10 cellular contexts compared by ENCODE assay signal in the genomic region with DNA sequence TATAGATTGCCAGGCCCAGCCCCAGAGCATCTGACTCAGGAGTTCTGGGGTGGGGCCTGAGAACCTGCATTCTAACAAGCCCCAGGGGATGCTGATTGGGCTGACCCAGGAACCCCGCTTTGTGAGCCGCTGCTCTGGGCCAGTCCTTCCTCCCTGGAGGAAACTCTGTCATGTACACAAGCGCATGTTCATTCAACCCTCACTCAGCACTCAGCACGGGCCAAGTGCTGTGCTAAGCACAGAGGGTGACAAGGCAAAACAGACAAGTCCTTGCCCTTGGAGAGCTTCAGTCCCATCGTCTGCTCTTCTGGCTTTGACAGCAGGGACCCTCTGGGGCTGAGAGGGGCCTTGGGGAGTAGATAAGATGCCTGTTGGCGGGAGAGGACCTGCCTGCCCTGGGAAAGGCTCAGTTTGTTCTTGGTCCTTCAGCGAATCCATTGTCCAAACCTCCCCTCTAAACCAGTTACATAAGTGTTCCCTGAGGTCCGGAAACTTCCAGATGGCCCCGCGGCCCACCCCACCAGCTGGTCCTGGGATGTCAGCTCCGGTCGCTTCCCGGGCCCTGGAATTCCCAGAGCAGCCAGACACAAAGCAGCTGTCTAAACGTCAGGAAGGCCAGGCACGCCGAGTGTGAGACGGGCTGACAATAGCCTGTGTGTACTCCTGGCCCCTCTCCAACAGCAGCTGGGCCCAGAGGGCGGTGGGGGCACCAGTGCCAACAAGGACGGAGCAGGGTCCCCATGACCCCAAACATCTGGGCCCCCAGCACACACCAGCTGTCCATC.
DNase-seq lines count a peak whose midpoint lies in the region; ATAC-seq and TF ChIP-seq lines count a peak whose summit lies in the region.
"Had no signal": no experiment of that assay in that cellular context is flagged by ENCODE, and none has a peak within 500 bp of the region (broad histone marks: within the 10 kb centered on the region; RNA-seq: fewer than 3 reads in every experiment).

No MANE protein-coding gene starts in this region.

- no peak for TF ChIP-seq CTCF in cardiac muscle cell (IDR thresholded peaks at IDR 0.05; ENCODE audit: low read depth, low read length)

- DNase-seq in SHP77 (lab: John Stamatoyannopoulos, UW) (peak; percentile 94 to 97), cardiac muscle cell (ENCODE audit: low read depth in 1 of 2, low spot score in 1 of 2) (peak; percentile 65 to 74), occipital lobe (lab: John Stamatoyannopoulos, UW) (peak; percentile 12)
- no peak for DNase-seq in activated CD4-positive, alpha-beta T cell treated with anti-CD3 and anti-CD28 coated beads for 48 hours
- no peak for DNase-seq in stimulated activated naive CD8-positive, alpha-beta T cell treated with anti-CD3 and anti-CD28 coated beads, Interleukin-15, Interleukin-2, amounts not matched to agents 100 U/mL and 50 U/mL, for 24 hours
- DNase-seq: CD4-positive, CD25-positive, alpha-beta regulatory T cell had no signal

- H3K4me2 ChIP-seq in BLaER1: peak overlapping the region; percentile 63

- ATAC-seq in HG02642 (IDR thresholded peaks at IDR 0.05; ENCODE audit: poor library complexity, unreplicated experiment) (no peak), HG03354 (IDR thresholded peaks at IDR 0.05; ENCODE audit: poor library complexity, severe bottlenecking, unreplicated experiment) (no peak)
- no peak for ATAC-seq in stimulated activated naive CD8-positive, alpha-beta T cell treated with anti-CD3 and anti-CD28 coated beads, Interleukin-15, Interleukin-2, amounts not matched to agents 100 U/mL and 50 U/mL, for 24 hours

- H3K36me3 ChIP-seq in BLaER1 (no peaks in the 10 kb centered on the region), cardiac muscle cell (no peaks in the 10 kb centered on the region)

- H3K4me1 ChIP-seq in BLaER1 (peaks cover 45% of the 10 kb centered on the region), cardiac muscle cell (ENCODE audit: low read depth) (peaks cover 14% of the 10 kb centered on the region)

- no peaks in the 10 kb centered on the region for H3K27me3 ChIP-seq in BLaER1
- H3K27me3 ChIP-seq in cardiac muscle cell: peaks cover 4% of the 10 kb centered on the region

- H3K9me3 ChIP-seq in BLaER1 (no peaks in the 10 kb centered on the region), cardiac muscle cell (ENCODE audit: low read depth) (no peaks in the 10 kb centered on the region)

- H3K9ac ChIP-seq in BLaER1: peak overlapping the region; percentile 36

- H3K4me3 ChIP-seq in BLaER1 (no peak overlapping the region), cardiac muscle cell (no peak overlapping the region)

- peak overlapping the region; percentile 33; the same call in 1 of the 2 replicates for H3K27ac ChIP-seq in BLaER1
- H3K27ac ChIP-seq in cardiac muscle cell: peak overlapping the region; percentile 73
- H3K27ac ChIP-seq: RWPE1 had no signal

- no peaks in the 10 kb centered on the region for H4K20me1 ChIP-seq in BLaER1

Comparison
In these comparisons a context has a peak if more than half of its experiments do, and no peak if none do; other contexts are left out.
1. DNase-seq: peak in SHP77 (2 of 2), cardiac muscle cell (2 of 2) and occipital lobe (single experiment); none in activated CD4-positive, alpha-beta T cell treated with anti-CD3 and anti-CD28 coated beads for 48 hours (single experiment) and stimulated activated naive CD8-positive, alpha-beta T cell treated with anti-CD3 and anti-CD28 coated beads, Interleukin-15, Interleukin-2, amounts not matched to agents 100 U/mL and 50 U/mL, for 24 hours (single experiment).